ENCODE assay signal across 11 cellular contexts in the genomic region with DNA sequence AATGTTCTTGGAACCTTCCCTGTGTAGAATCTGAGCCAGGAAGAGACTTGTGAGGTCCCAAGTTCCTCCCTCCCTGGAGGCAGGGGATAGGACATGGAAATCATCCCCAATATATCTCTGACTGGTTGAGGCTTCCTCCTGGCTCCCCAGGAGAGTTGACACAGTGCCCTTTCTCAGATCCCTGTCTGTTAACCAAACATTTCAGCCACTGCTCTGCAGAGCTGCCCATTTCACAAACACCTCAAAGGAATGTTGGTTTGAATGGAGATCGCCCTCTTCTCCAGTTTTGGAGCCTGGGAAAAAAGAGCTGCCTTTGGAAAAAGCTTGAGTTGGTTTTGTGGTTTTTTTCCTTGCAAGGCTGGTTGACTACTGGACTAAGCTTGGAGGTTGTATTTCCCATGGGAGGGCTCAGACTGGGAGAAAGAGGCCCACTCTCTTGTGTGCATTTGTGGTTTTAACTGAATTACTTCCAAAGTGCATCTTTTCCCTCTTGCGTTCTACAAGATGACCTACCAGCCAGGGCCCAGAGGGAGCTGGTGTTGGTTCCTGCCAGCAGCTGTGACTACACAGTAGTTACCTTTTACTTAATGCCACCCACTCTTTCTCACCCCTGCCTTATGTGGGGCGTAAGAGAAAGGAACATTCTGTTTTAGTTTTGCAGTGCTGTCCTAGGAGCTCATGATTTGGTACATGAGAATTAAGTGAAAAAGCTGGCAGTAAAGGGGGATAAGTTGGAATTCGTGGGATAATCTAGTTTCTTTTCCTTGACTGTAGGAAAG. TPM values are rescaled to one million over a fixed set of nuclear protein-coding genes. Genes with fewer than 3 reads are reported as not detected.
DNase-seq lines count a peak whose midpoint lies in the region; FAIRE-seq and TF ChIP-seq lines count a peak whose summit lies in the region.
"Had no signal": no experiment of that assay in that cellular context is flagged by ENCODE, and none has a peak within 500 bp of the region (broad histone marks: within the 10 kb centered on the region; RNA-seq: fewer than 3 reads in every experiment).

No MANE protein-coding gene starts in this region.

- H3K36me3 ChIP-seq in BJ (ENCODE audit: control insufficient read depth, insufficient read depth, low read length): no peaks in the 10 kb centered on the region
- H3K36me3 ChIP-seq in small intestine (ENCODE audit: control insufficient read depth in 2 of 2, insufficient read depth in 2 of 2, low read length in 2 of 2): peaks cover 2 to 9% of the 10 kb centered on the region in 2 donors

- no peak for TF ChIP-seq CTCF in BJ (IDR thresholded peaks at IDR 0.05; ENCODE audit: insufficient read depth, low read depth, low read length)

- H3K27ac ChIP-seq in caudate nucleus (ENCODE audit: low read depth, low read length): peak overlapping the region; percentile 83
- peak overlapping the region in 1 of 2 donors; percentile 38 for H3K27ac ChIP-seq in small intestine (ENCODE audit: low read depth in 1 of 2, low read length in 1 of 2)

- intact Hi-C loops in posterior cingulate gyrus (cut with DNase I): no loop called here

- no peaks in the 10 kb centered on the region for H3K4me1 ChIP-seq in small intestine (ENCODE audit: control insufficient read depth in 2 of 2, insufficient read depth in 1 of 2, low read depth in 1 of 2, low read length in 1 of 2)

- 69 to 76% (median 76%) methylated on average over 4 of the region's 4 CpGs for WGBS in small intestine, 3 donors

- DNase-seq in BJ (ENCODE audit: low read depth) (peak; percentile 74), HK-2 (ENCODE audit: unreplicated experiment) (peak; percentile 17), caudate nucleus (lab: John Stamatoyannopoulos, UW) (peak in 21 of 61 donors; percentile 2 to 58 (median 15)), posterior cingulate gyrus (peak in 7 of 10 donors; percentile 19 to 92 (median 56)), cortex of kidney (lab: John Stamatoyannopoulos, UW) (no peak), small intestine (no peak), DMS53 (lab: John Stamatoyannopoulos, UW) (no peak)
- DNase-seq in NK-92 treated with Interleukin-12 subunit alpha and Interleukin-12 subunit beta, amount 100 ng/mL, for 24 hours (lab: John Stamatoyannopoulos, UW): no peak
- DNase-seq: activated CD8-positive, alpha-beta memory T cell treated with anti-CD3 and anti-CD28 coated beads, Interleukin-2, amount 10 ng/mL, durations not matched to agents 7 days and 5 days; DMS79; effector CD8-positive, alpha-beta T cell had no signal

- H3K9me3 ChIP-seq in small intestine (ENCODE audit: control insufficient read depth, low read depth): no peaks in the 10 kb centered on the region

- no peak for FAIRE-seq in small intestine (lab: Jason Lieb, UNC)

- POLR2A ChIA-PET in BJ (lab: Charles Lee): interaction anchor here (0.6 kb wide), 2 partner anchors 50 to 145 kb away, joined by 3 to 4 read pairs; no protein-coding TSS in a partner anchor

- H3K4me3 ChIP-seq in BJ (ENCODE audit: low read depth, low read length): no peak overlapping the region
- no peak overlapping the region for H3K4me3 ChIP-seq in small intestine (ENCODE audit: low read depth in 1 of 2, low read length in 2 of 2)

- H3K27me3 ChIP-seq in BJ (ENCODE audit: control insufficient read depth, insufficient read depth, low read length) (no peaks in the 10 kb centered on the region), small intestine (ENCODE audit: control insufficient read depth in 2 of 2, insufficient read depth in 2 of 2, low read length in 2 of 2) (no peaks in the 10 kb centered on the region)

- CTCF ChIA-PET in BJ (lab: Yijun Ruan, JAX): interaction anchor here (0.9 to 2.2 kb wide), 8 partner anchors 10 to 89 kb away, joined by 3 to 9 read pairs (median 4); a partner anchor contains a TSS

RNA-seq across cellular contexts. Expression of a gene that starts 45.2 kb away (rescaled TPM):
- 3.7 and 5.1 TPM in 2 replicates for polyA plus RNA-seq in BJ (2011; rRNA removed)
- polyA minus RNA-seq in BJ (2011; rRNA and poly(A)+ RNA removed): 5.1 and 8.9 TPM in 2 replicates
- 10 to 100 TPM in 1 of 3 donors, 1 to 10 TPM in 2; 2.2 to 12.0 (median 5.4) TPM for polyA plus RNA-seq in small intestine

Comparison
In these comparisons a context has a peak if more than half of its experiments do, and no peak if none do; other contexts are left out.
1. DNase-seq: peak in BJ (single experiment), HK-2 (single experiment) and posterior cingulate gyrus (7 of 10); none in NK-92 treated with Interleukin-12 subunit alpha and Interleukin-12 subunit beta, amount 100 ng/mL, for 24 hours (single experiment), cortex of kidney (single experiment), small intestine (single experiment) and DMS53 (single experiment).